In genomic region chr1:42736152-42736551, GRCh38 we compare ENCODE assay signal across 7 cellular contexts. TPM values are rescaled to one million over a fixed set of nuclear protein-coding genes. Genes with fewer than 3 reads are reported as not detected.
DNase-seq lines count a peak whose midpoint lies in the region; ATAC-seq and TF ChIP-seq lines count a peak whose summit lies in the region.
"Had no signal": no experiment of that assay in that cellular context is flagged by ENCODE, and none has a peak within 500 bp of the region (broad histone marks: within the 10 kb centered on the region; RNA-seq: fewer than 3 reads in every experiment).

No MANE protein-coding gene starts in this region.

- TF ChIP-seq CTCF in DOHH2 (IDR thresholded peaks at IDR 0.05; ENCODE audit: low read depth, low read length, poor library complexity, severe bottlenecking): peak; percentile 9
- no peak for TF ChIP-seq CTCF in body of pancreas (IDR thresholded peaks at IDR 0.05)

- no peaks in the 10 kb centered on the region for H4K20me1 ChIP-seq in DOHH2 (ENCODE audit: control insufficient read depth, insufficient read depth, low read depth, low read length)

- WGBS in right cardiac atrium: 59% methylated on average over 4 of the region's 4 CpGs
- WGBS in body of pancreas, 2 donors: 53 to 100% methylated on average over 2 to 3 of the region's 4 CpGs

- no peaks in the 10 kb centered on the region for H3K79me2 ChIP-seq in DOHH2 (ENCODE audit: control insufficient read depth, low read length)

- intact Hi-C loops in right cardiac atrium (cut with DNase I): no loop called here
- intact Hi-C loops in body of pancreas (cut with DNase I): no loop called here

- H3K36me3 ChIP-seq in DOHH2 (ENCODE audit: control insufficient read depth, low read length): no peaks in the 10 kb centered on the region
- H3K36me3 ChIP-seq in body of pancreas (replicated peaks in 1 of 2; ENCODE audit: insufficient read depth in 1 of 2, low read depth in 2 of 2): no peaks in the 10 kb centered on the region
- H3K36me3 ChIP-seq: HAP-1 had no signal

- DNase-seq in NAMALWA (ENCODE audit: low spot score) (peak; percentile 22), right cardiac atrium (peak in 2 of 3 donors; percentile 55 to 66), body of pancreas (no peak)
- no peak for DNase-seq in activated T-cell treated with anti-CD3 and anti-CD28 coated beads, Interleukin-2, amount 50 U/mL, for 1 hour

- H3K4me2 ChIP-seq in DOHH2 (ENCODE audit: low read length): no peak overlapping the region

- ATAC-seq in right cardiac atrium: peak in 1 of 2 donors; percentile 34
- ATAC-seq in HG03039 (IDR thresholded peaks at IDR 0.05; ENCODE audit: unreplicated experiment): no peak
- no peak for ATAC-seq in body of pancreas

- no peak overlapping the region for H3K27ac ChIP-seq in DOHH2 (ENCODE audit: low read depth, low read length)
- no peak overlapping the region for H3K27ac ChIP-seq in right cardiac atrium (ENCODE audit: low read length)
- no peak overlapping the region for H3K27ac ChIP-seq in body of pancreas

- H3K9me3 ChIP-seq in DOHH2 (ENCODE audit: control insufficient read depth, insufficient read depth, low read length) (no peaks in the 10 kb centered on the region), right cardiac atrium (ENCODE audit: control insufficient read depth, low read length) (no peaks in the 10 kb centered on the region), body of pancreas (no peaks in the 10 kb centered on the region)
- H3K9me3 ChIP-seq: HAP-1 had no signal

- peaks cover 8% of the 10 kb centered on the region for H3K4me1 ChIP-seq in DOHH2 (ENCODE audit: control insufficient read depth, low read length)
- H3K4me1 ChIP-seq in right cardiac atrium (ENCODE audit: control insufficient read depth, insufficient read depth, low read length): no peaks in the 10 kb centered on the region
- H3K4me1 ChIP-seq in body of pancreas: no peaks in the 10 kb centered on the region
- H3K4me1 ChIP-seq: HAP-1 had no signal

- no peaks in the 10 kb centered on the region for H3F3A ChIP-seq in DOHH2 (ENCODE audit: control insufficient read depth, insufficient read depth)

- H3K27me3 ChIP-seq in DOHH2 (ENCODE audit: control insufficient read depth, low read length) (no peaks in the 10 kb centered on the region), right cardiac atrium (ENCODE audit: control insufficient read depth, insufficient read depth) (no peaks in the 10 kb centered on the region), body of pancreas (no peaks in the 10 kb centered on the region)

- H3K9me2 ChIP-seq in DOHH2 (replicated peaks; ENCODE audit: control insufficient read depth, low read length): no peaks in the 10 kb centered on the region

- H3K4me3 ChIP-seq in DOHH2 (ENCODE audit: low read length) (no peak overlapping the region), right cardiac atrium (ENCODE audit: low read length) (no peak overlapping the region), body of pancreas (no peak overlapping the region)
- H3K4me3 ChIP-seq: HAP-1 had no signal

- TF ChIP-seq POLR2A in body of pancreas (IDR thresholded peaks at IDR 0.05): no peak

RNA-seq across cellular contexts. Expression of gene CLDN19, which starts 3.9 kb away (rescaled TPM):
- total RNA-seq in right cardiac atrium (not detected), body of pancreas (not detected)
- polyA plus RNA-seq in right cardiac atrium: 0.79 TPM

RNA-seq across cellular contexts. Expression of gene P3H1, which starts 30.7 kb away (rescaled TPM):
- total RNA-seq in right cardiac atrium (10 to 100 TPM; 12.8 to 17.8 (median 15.3) TPM), body of pancreas (10 to 100 TPM; 16.9 to 34.9 TPM)
- polyA plus RNA-seq in right cardiac atrium: 11.1 TPM

RNA-seq across cellular contexts. Expression of gene C1orf50, which starts 30.9 kb away (rescaled TPM):
- total RNA-seq in right cardiac atrium (10 to 100 TPM in 1 of 4 donors, 1 to 10 TPM in 3; 5.9 to 11.3 (median 7.5) TPM), body of pancreas (1 to 10 TPM; 2.0 to 2.1 TPM)
- polyA plus RNA-seq in right cardiac atrium: 3.8 TPM

RNA-seq across cellular contexts. Expression of gene TMEM269, which starts 48.6 kb away (rescaled TPM):
- under 1 TPM in 1 of 4 donors, not detected in 3; 0.06 TPM for total RNA-seq in right cardiac atrium
- not detected for polyA plus RNA-seq in right cardiac atrium
- total RNA-seq in body of pancreas: not detected

RNA-seq across cellular contexts. Expression of gene YBX1, which starts 53.9 kb away (rescaled TPM):
- 100 to 1,000 TPM; 816 to 882 (median 837) TPM for total RNA-seq in right cardiac atrium
- 993 TPM for polyA plus RNA-seq in right cardiac atrium
- 100 to 1,000 TPM; 131 to 170 TPM for total RNA-seq in body of pancreas

Comparison
In these comparisons a context has a peak if more than half of its experiments do, and no peak if none do; other contexts are left out.
1. DNase-seq: peak in NAMALWA (single experiment) and right cardiac atrium (2 of 3); none in activated T-cell treated with anti-CD3 and anti-CD28 coated beads, Interleukin-2, amount 50 U/mL, for 1 hour (single experiment) and body of pancreas (0 of 4).